ENCODE assay signal across 10 cellular contexts in genomic region chr1:198497326-198498220, GRCh38. TPM values are rescaled to one million over a fixed set of nuclear protein-coding genes. Genes with fewer than 3 reads are reported as not detected.
DNase-seq lines count a peak whose midpoint lies in the region; ATAC-seq, FAIRE-seq and TF ChIP-seq lines count a peak whose summit lies in the region.
"Had no signal": no experiment of that assay in that cellular context is flagged by ENCODE, and none has a peak within 500 bp of the region (broad histone marks: within the 10 kb centered on the region; RNA-seq: fewer than 3 reads in every experiment).

No MANE protein-coding gene starts in this region.

- H3K27ac ChIP-seq in SK-N-SH (ENCODE audit: low read depth in 2 of 2, low read length in 1 of 2) (peak overlapping the region; percentile 60 to 74; a peak in 3 of 4 replicates), kidney (ENCODE audit: low read depth in 2 of 2, low read length in 2 of 2) (no peak overlapping the region), colonic mucosa (no peak overlapping the region)
- H3K27ac ChIP-seq: WERI-Rb-1 had no signal

- peaks cover 0 to 11% (median 9%) of the 10 kb centered on the region in 3 donors for H3K36me3 Mint-ChIP-seq in immature natural killer cell

- H3K9ac ChIP-seq in SK-N-SH, result peak overlapping the region; percentile 14
- no peak overlapping the region for H3K9ac ChIP-seq in kidney (ENCODE audit: low read length in 2 of 2)
- no peak overlapping the region for H3K9ac ChIP-seq in colonic mucosa (ENCODE audit: low read depth in 2 of 2, low read length in 2 of 2)

- CTCF ChIA-PET in SK-N-SH (lab: Yijun Ruan, JAX), result interaction anchor here (0.7 to 0.8 kb wide), 2 partner anchors 8 to 482 kb away, joined by 3 to 4 read pairs; no protein-coding TSS in a partner anchor

- peak overlapping the region in 3 of 5 donors; percentile 15 to 30 (median 28) for H3K4me3 Mint-ChIP-seq in immature natural killer cell
- H3K4me3 Mint-ChIP-seq: CD4-positive, alpha-beta T cell had no signal

- H3K4me2 ChIP-seq in SK-N-SH, result peak overlapping the region; percentile 6; the same call in 1 of the 2 replicates

- no peaks in the 10 kb centered on the region for H3K36me3 ChIP-seq in SK-N-SH (replicated peaks in 1 of 2; ENCODE audit: control insufficient read depth in 1 of 2, insufficient read depth in 2 of 2, low read length in 1 of 2)
- H3K36me3 ChIP-seq in kidney (ENCODE audit: control insufficient read depth in 1 of 2, insufficient read depth in 2 of 2, low read length in 2 of 2), result no peaks in the 10 kb centered on the region
- no peaks in the 10 kb centered on the region for H3K36me3 ChIP-seq in colonic mucosa
- H3K36me3 ChIP-seq: WERI-Rb-1 had no signal

- peak overlapping the region in 1 of 6 donors; percentile 73 for H3K27ac Mint-ChIP-seq in immature natural killer cell
- H3K27ac Mint-ChIP-seq: CD4-positive, alpha-beta T cell had no signal

- no peak for FAIRE-seq in kidney (lab: Jason Lieb, UNC)

- WGBS in SK-N-SH (ENCODE audit: low lambda C conversion rate), result 77% methylated on average over 3 of the region's 3 CpGs

- no peak for TF ChIP-seq CTCF in SK-N-SH (IDR thresholded peaks at IDR 0.05)
- TF ChIP-seq CTCF in kidney (IDR thresholded peaks at IDR 0.05; ENCODE audit: borderline replicate concordance, extremely low read depth, insufficient read depth), result no peak
- TF ChIP-seq CTCF in colonic mucosa (IDR thresholded peaks at IDR 0.05), result no peak

- H3K4me3 ChIP-seq in SK-N-SH (ENCODE audit: low read depth in 2 of 2, low read length in 1 of 2), result no peak overlapping the region
- no peak overlapping the region for H3K4me3 ChIP-seq in kidney (ENCODE audit: low read length in 2 of 2)
- no peak overlapping the region for H3K4me3 ChIP-seq in colonic mucosa

- H3K9me3 ChIP-seq in SK-N-SH (no peaks in the 10 kb centered on the region), kidney (ENCODE audit: control insufficient read depth in 1 of 2, low read length in 2 of 2) (no peaks in the 10 kb centered on the region), colonic mucosa (no peaks in the 10 kb centered on the region)

- H3K27me3 Mint-ChIP-seq in immature natural killer cell (ENCODE audit: low read depth in 3 of 3), result peaks cover 0 to 3% (median 0%) of the 10 kb centered on the region in 3 donors
- H3K27me3 Mint-ChIP-seq: CD4-positive, alpha-beta T cell had no signal

- no peaks in the 10 kb centered on the region for H3K79me2 ChIP-seq in SK-N-SH (ENCODE audit: insufficient read depth)

- H3F3A ChIP-seq in SK-N-SH (replicated peaks; ENCODE audit: insufficient read depth), result peaks cover 35% of the 10 kb centered on the region

- peak; percentile 67 for DNase-seq in A172 (ENCODE audit: low spot score)
- no peak for DNase-seq in SK-N-SH
- DNase-seq in immature natural killer cell, result no peak
- no peak for DNase-seq in NCI-H748 (lab: John Stamatoyannopoulos, UW; ENCODE audit: unreplicated experiment)
- DNase-seq in kidney, result no peak
- no peak for DNase-seq in colonic mucosa
- DNase-seq: CD4-positive, alpha-beta T cell; WERI-Rb-1 had no signal

- no peaks in the 10 kb centered on the region for H3K27me3 ChIP-seq in SK-N-SH (ENCODE audit: insufficient read depth)
- no peaks in the 10 kb centered on the region for H3K27me3 ChIP-seq in colonic mucosa

- peak; percentile 57 for ATAC-seq in GM21526 (IDR thresholded peaks at IDR 0.05; ENCODE audit: low FRiP score, unreplicated experiment)
- ATAC-seq in HG03097 (IDR thresholded peaks at IDR 0.05; ENCODE audit: low FRiP score, unreplicated experiment), result no peak

- POLR2A ChIA-PET in SK-N-SH (lab: Yijun Ruan, JAX), result no interaction called here

- TF ChIP-seq RAD21 in SK-N-SH (IDR thresholded peaks at IDR 0.05; ENCODE audit: low read length), result no peak

- H3K4me1 ChIP-seq in SK-N-SH (ENCODE audit: control insufficient read depth in 1 of 2, insufficient read depth in 2 of 2, low read depth in 1 of 2, low read length in 1 of 2) (peaks cover 8 to 37% of the 10 kb centered on the region in 2 experiments), kidney (ENCODE audit: control insufficient read depth in 1 of 2, insufficient read depth in 1 of 2, low read depth in 1 of 2, low read length in 2 of 2) (no peaks in the 10 kb centered on the region), colonic mucosa (no peaks in the 10 kb centered on the region)

- no peaks in the 10 kb centered on the region for H4K20me1 ChIP-seq in SK-N-SH (ENCODE audit: insufficient read depth)

- H3K9me2 ChIP-seq in SK-N-SH, result no peaks in the 10 kb centered on the region

- peaks cover 27 to 40% of the 10 kb centered on the region in 2 donors for H3K4me1 Mint-ChIP-seq in immature natural killer cell

- 0 out of 2 replicates have a peak overlapping the region, but pooled peaks have one; percentile 11 for H2AFZ ChIP-seq in SK-N-SH (ENCODE audit: low read depth)

- no peaks in the 10 kb centered on the region for H3K9me3 Mint-ChIP-seq in immature natural killer cell

- intact Hi-C loops in kidney (cut with DNase I) (no loop called here), colonic mucosa (cut with DNase I) (no loop called here)

- 0 out of 4 replicates have a peak, but pooled peaks of 1 of the 2 experiments have one; percentile 7 for TF ChIP-seq EP300 in SK-N-SH (IDR thresholded peaks at IDR 0.05; ENCODE audit: borderline replicate concordance in 1 of 2, low read depth in 1 of 2, low read length in 1 of 2)

TF ChIP-seq in SK-N-SH, 30 proteins besides CTCF, POLR2A, EP300 and RAD21:
- TF ChIP-seq TEAD4 (IDR thresholded peaks at IDR 0.05; ENCODE audit: borderline replicate concordance, insufficient read depth), result no peak
- peak; percentile 45; the same call in 1 of the 2 replicates for TF ChIP-seq JUND (IDR thresholded peaks at IDR 0.05)
- peak; percentile 68; the same call in 1 of the 2 replicates for TF ChIP-seq FOSL2 (IDR thresholded peaks at IDR 0.05; ENCODE audit: borderline replicate concordance, low read depth)
- TF ChIP-seq NFIC (IDR thresholded peaks at IDR 0.05; ENCODE audit: borderline replicate concordance), result 0 out of 2 replicates have a peak, but pooled peaks have one; percentile 2

RNA-seq across cellular contexts. Expression of gene ATP6V1G3, which starts 42.9 kb away (rescaled TPM):
- 4.7 and 12.7 TPM in 2 replicates for total RNA-seq in A172 (2014; rRNA removed; shearing (Covaris generic))
- not detected in 2 replicates for polyA plus RNA-seq in SK-N-SH (2012; rRNA removed)
- 0.20 and 0.31 TPM in 2 replicates for polyA plus RNA-seq in SK-N-SH (2012; cell fraction: cytosol; rRNA removed)
- polyA plus RNA-seq in SK-N-SH (2012; cell fraction: nucleus; rRNA removed), result not detected in 2 replicates
- not detected for polyA plus RNA-seq in immature natural killer cell
- 1.9 TPM for total RNA-seq in kidney
- polyA plus RNA-seq in kidney (ENCODE audit: insufficient read depth, low read depth, low replicate concordance), result 102 TPM
- not detected for total RNA-seq in colonic mucosa
- total RNA-seq: CD4-positive, alpha-beta T cell had no signal

Comparison
In these comparisons a context has a peak if more than half of its experiments do, and no peak if none do; other contexts are left out.
1. H3K27ac ChIP-seq: peak in SK-N-SH (2 of 2); none in kidney (0 of 2) and colonic mucosa (single experiment).